8 cellular contexts compared by ENCODE assay signal in genomic region chr11:14892036-14892556, GRCh38. TPM values are rescaled to one million over a fixed set of nuclear protein-coding genes. Genes with fewer than 3 reads are reported as not detected.
DNase-seq lines count a peak whose midpoint lies in the region; ATAC-seq and TF ChIP-seq lines count a peak whose summit lies in the region.

CYP2R1 (minus strand) TSS chr11:14892231; CDS start chr11:14892205, 26 bp downstream.

- DNase-seq in NCI-H1092 (lab: John Stamatoyannopoulos, UW): peak; percentile 97
- peak; percentile 87 to 92 for DNase-seq in activated naive CD4-positive, alpha-beta T cell treated with anti-CD3 and anti-CD28 coated beads, Interleukin-2, amount 50 U/mL, for 72 hours (ENCODE audit: low spot score in 2 of 2)
- DNase-seq in globus pallidus (ENCODE audit: low spot score): peak; percentile 92
- peak; percentile 85 for DNase-seq in omental fat pad (ENCODE audit: low spot score)
- DNase-seq in thoracic aorta (ENCODE audit: low spot score): peak; percentile 87

- peak; percentile 93 for ATAC-seq in HG02610 (IDR thresholded peaks at IDR 0.05; ENCODE audit: unreplicated experiment)
- ATAC-seq in SK-N-SH treated with all-trans-retinoic acid at 6 μM for 48 hours: peak; percentile 99
- ATAC-seq in activated naive CD4-positive, alpha-beta T cell treated with anti-CD3 and anti-CD28 coated beads, Interleukin-2, amount 50 U/mL, for 72 hours: peak; percentile 77 to 85
- peak; percentile 98 for ATAC-seq in omental fat pad (ENCODE audit: low FRiP score)
- peak; percentile 90 for ATAC-seq in thoracic aorta (ENCODE audit: insufficient number of reproducible peaks, low FRiP score, low read depth)

- H3K27me3 ChIP-seq in thoracic aorta (replicated peaks; ENCODE audit: insufficient read depth): no peaks in the 10 kb centered on the region

- H3K36me3 Mint-ChIP-seq in activated naive CD4-positive, alpha-beta T cell treated with anti-CD3 and anti-CD28 coated beads, Interleukin-2, amount 50 U/mL, for 72 hours: peaks cover 7 to 20% of the 10 kb centered on the region in 2 donors

- H3K36me3 ChIP-seq in thoracic aorta: no peaks in the 10 kb centered on the region

- peak within 1 kb of the TSS; percentile 87 to 88 for H3K27ac ChIP-seq in thoracic aorta

- peak within 1 kb of the TSS; percentile 97 to 98 for H3K27ac Mint-ChIP-seq in activated naive CD4-positive, alpha-beta T cell treated with anti-CD3 and anti-CD28 coated beads, Interleukin-2, amount 50 U/mL, for 72 hours

- peaks cover 0 to 10% of the 10 kb centered on the region in 2 donors for H3K9me3 Mint-ChIP-seq in activated naive CD4-positive, alpha-beta T cell treated with anti-CD3 and anti-CD28 coated beads, Interleukin-2, amount 50 U/mL, for 72 hours

- H3K9me3 ChIP-seq in thoracic aorta: no peaks in the 10 kb centered on the region

- peaks cover 13 to 35% of the 10 kb centered on the region in 2 donors for H3K4me1 ChIP-seq in thoracic aorta (ENCODE audit: control insufficient read depth in 1 of 2, low read depth in 2 of 2)

- H3K4me3 ChIP-seq in GM08714 (ENCODE audit: low read length) (peak within 1 kb of the TSS; percentile 63; the same call in 1 of the 2 replicates), thoracic aorta (peak within 1 kb of the TSS; percentile 79)

- TF ChIP-seq CTCF in omental fat pad (IDR thresholded peaks at IDR 0.05) (no peak), thoracic aorta (IDR thresholded peaks at IDR 0.05) (no peak)

TF ChIP-seq in SK-N-SH treated with all-trans-retinoic acid at 6 μM for 48 hours, 23 proteins besides CTCF, POLR2A, EP300 and RAD21:
- TF ChIP-seq ZFP3 (CRISPR knock-in tag; IDR thresholded peaks at IDR 0.05) (no peak), OSR1 (CRISPR knock-in tag; IDR thresholded peaks at IDR 0.05) (no peak), ZFP30 (CRISPR knock-in tag; IDR thresholded peaks at IDR 0.05) (no peak), GLIS3 (CRISPR knock-in tag; IDR thresholded peaks at IDR 0.05) (no peak), CSDC2 (CRISPR knock-in tag; IDR thresholded peaks at IDR 0.05) (no peak), TSHZ2 (CRISPR knock-in tag; IDR thresholded peaks at IDR 0.05) (no peak), POU6F1 (CRISPR knock-in tag; IDR thresholded peaks at IDR 0.05; ENCODE audit: borderline replicate concordance, low read depth) (no peak), ARNTL (CRISPR knock-in tag; IDR thresholded peaks at IDR 0.05; ENCODE audit: borderline replicate concordance, low read depth) (no peak), ISL1 (CRISPR knock-in tag; IDR thresholded peaks at IDR 0.05) (no peak), CSRNP3 (CRISPR knock-in tag; IDR thresholded peaks at IDR 0.05) (no peak), ZNF8 (CRISPR knock-in tag; IDR thresholded peaks at IDR 0.05) (no peak)

RNA-seq across cellular contexts. Expression of gene CYP2R1, which starts in this region (rescaled TPM):
- total RNA-seq in activated naive CD4-positive, alpha-beta T cell treated with anti-CD3 and anti-CD28 coated beads, Interleukin-2, amount 50 U/mL, for 72 hours: 10 to 100 TPM in 1 of 2 donors, 1 to 10 TPM in 1; 5.1 to 20.6 TPM
- total RNA-seq in omental fat pad (10 to 100 TPM in 3 of 4 donors, 1 to 10 TPM in 1; 7.0 to 24.6 (median 11.0) TPM), thoracic aorta (10 to 100 TPM; 12.6 to 22.4 TPM)

Comparison
In these comparisons a context has a peak if more than half of its experiments do, and no peak if none do; other contexts are left out.
1. Peak in every context shown above with its lines: DNase-seq, ATAC-seq, H3K4me3 ChIP-seq and H3K27ac ChIP-seq.